In genomic region chr14:50831704-50832130, GRCh38 we compare ENCODE assay signal across 8 cellular contexts. TPM values are rescaled to one million over a fixed set of nuclear protein-coding genes. Genes with fewer than 3 reads are reported as not detected.
DNase-seq lines count a peak whose midpoint lies in the region; ATAC-seq and TF ChIP-seq lines count a peak whose summit lies in the region.

No MANE protein-coding gene starts in this region.

- intact Hi-C loops in heart right ventricle (cut with DNase I) (loop anchor here in 2 of 10 donors (1.0 to 5.0 kb wide), 2 partner anchors 39 kb away; no protein-coding TSS in a partner anchor), Right ventricle myocardium inferior (cut with DNase I) (loop anchor here (1.0 kb wide), 1 partner anchor 29 kb away; no protein-coding TSS in a partner anchor), tibial artery (cut with DNase I; ENCODE audit: low total_unique reads) (no loop called here)

- peak overlapping the region; percentile 86 to 99 (median 94) for H3K27ac ChIP-seq in heart right ventricle
- H3K27ac ChIP-seq in liver (ENCODE audit: low read depth in 1 of 2, low read length in 2 of 2), result peak overlapping the region; percentile 40 to 63
- peak overlapping the region; percentile 86 to 88 for H3K27ac ChIP-seq in tibial artery

- ATAC-seq in heart right ventricle (peak in 6 of 8 donors; percentile 1 to 49 (median 30)), Right ventricle myocardium inferior (no peak), HG03378 (IDR thresholded peaks at IDR 0.05; ENCODE audit: unreplicated experiment) (no peak), GM19467 (IDR thresholded peaks at IDR 0.05; ENCODE audit: unreplicated experiment) (no peak)

- H3K4me3 ChIP-seq in heart right ventricle (peak overlapping the region; percentile 75 to 99 (median 92)), liver (ENCODE audit: low read depth in 1 of 3, low read length in 3 of 3) (peak overlapping the region; percentile 30 to 96 (median 77)), tibial artery (peak overlapping the region; percentile 87 to 92)

- peak in 1 of 2 donors; percentile 14 for DNase-seq in heart right ventricle
- DNase-seq in Right ventricle myocardium inferior (ENCODE audit: missing footprints), result no peak
- peak; percentile 39 for DNase-seq in astrocyte of the hippocampus (ENCODE audit: low read depth, low spot score)
- DNase-seq in tibial artery, result no peak
- no peak for DNase-seq in stimulated activated CD8-positive, alpha-beta memory T cell treated with anti-CD3 and anti-CD28 coated beads, Interleukin-4, amount 100 ng/mL, for 48 hours

- no peaks in the 10 kb centered on the region for H3K27me3 ChIP-seq in heart right ventricle
- no peaks in the 10 kb centered on the region for H3K27me3 ChIP-seq in liver (ENCODE audit: control insufficient read depth in 4 of 4, insufficient read depth in 4 of 4, low read length in 3 of 4)
- no peaks in the 10 kb centered on the region for H3K27me3 ChIP-seq in tibial artery

- peak overlapping the region; percentile 25 to 42 for H3K9ac ChIP-seq in liver (ENCODE audit: low read depth in 1 of 2, low read length in 2 of 2)

- TF ChIP-seq RAD21 in liver (IDR thresholded peaks at IDR 0.05), result no peak

- no peak for TF ChIP-seq CTCF in heart right ventricle (IDR thresholded peaks at IDR 0.05)
- no peak for TF ChIP-seq CTCF in liver (IDR thresholded peaks at IDR 0.05; ENCODE audit: low read depth, low read length, missing input control)
- TF ChIP-seq CTCF in tibial artery (IDR thresholded peaks at IDR 0.05), result no peak

- H3K36me3 ChIP-seq in heart right ventricle (peaks cover 0 to 2% (median 0%) of the 10 kb centered on the region in 9 donors), liver (ENCODE audit: control insufficient read depth in 4 of 4, insufficient read depth in 3 of 4, low read depth in 1 of 4, low read length in 3 of 4) (no peaks in the 10 kb centered on the region), tibial artery (no peaks in the 10 kb centered on the region)

- 5 to 11% methylated on average over 11 of the region's 11 CpGs for WGBS in heart right ventricle, 2 donors
- 28% methylated on average over 11 of the region's 11 CpGs for WGBS in liver

- no peaks in the 10 kb centered on the region for H3K9me3 ChIP-seq in heart right ventricle
- H3K9me3 ChIP-seq in liver (ENCODE audit: control insufficient read depth in 4 of 4, low read length in 3 of 4), result no peaks in the 10 kb centered on the region
- no peaks in the 10 kb centered on the region for H3K9me3 ChIP-seq in tibial artery

- H3K4me1 ChIP-seq in heart right ventricle (peaks cover 0 to 38% (median 21%) of the 10 kb centered on the region in 9 donors), liver (ENCODE audit: control insufficient read depth in 4 of 4, insufficient read depth in 4 of 4, low read length in 3 of 4) (peaks cover 0 to 28% (median 12%) of the 10 kb centered on the region in 4 donors), tibial artery (peaks cover 4 to 18% (median 15%) of the 10 kb centered on the region in 4 donors)

TF ChIP-seq in liver, 16 proteins besides CTCF, POLR2A, EP300 and RAD21:
- TF ChIP-seq HNF4G (IDR thresholded peaks at IDR 0.05), result no peak
- no peak for TF ChIP-seq HNF4A (conservative IDR thresholded peaks at IDR 0.05)
- TF ChIP-seq GABPA (IDR thresholded peaks at IDR 0.05 in 1 of 2, conservative IDR thresholded peaks at IDR 0.05 in 1 of 2), result no peak
- no peak for TF ChIP-seq EGR1 (IDR thresholded peaks at IDR 0.05; ENCODE audit: low read depth in 2 of 2)
- no peak for TF ChIP-seq REST (IDR thresholded peaks at IDR 0.05)
- no peak for TF ChIP-seq FOXA1 (IDR thresholded peaks at IDR 0.05)
- no peak for TF ChIP-seq ATF3 (IDR thresholded peaks at IDR 0.05)
- no peak for TF ChIP-seq YY1 (IDR thresholded peaks at IDR 0.05)
- TF ChIP-seq MAX (IDR thresholded peaks at IDR 0.05), result no peak
- no peak for TF ChIP-seq TAF1 (conservative IDR thresholded peaks at IDR 0.05)
- TF ChIP-seq RXRA (IDR thresholded peaks at IDR 0.05), result no peak
- no peak for TF ChIP-seq SP1 (IDR thresholded peaks at IDR 0.05)
- no peak for TF ChIP-seq ZBTB33 (IDR thresholded peaks at IDR 0.05)
- no peak for TF ChIP-seq JUND (IDR thresholded peaks at IDR 0.05)
- TF ChIP-seq FOXA2 (IDR thresholded peaks at IDR 0.05), result no peak
TF ChIP-seq in liver: peak in this region for 0.

RNA-seq across cellular contexts. Expression of gene NIN, which starts 0.8 kb away (rescaled TPM):
- total RNA-seq in heart right ventricle, result 10 to 100 TPM; 20.2 to 38.7 (median 26.6) TPM
- polyA plus RNA-seq in heart right ventricle, result 10 to 100 TPM in 1 of 2 donors, 1 to 10 TPM in 1; 4.0 to 14.3 TPM
- 22.2 TPM for total RNA-seq in Right ventricle myocardium inferior
- total RNA-seq in liver, result 10 to 100 TPM in 1 of 2 donors, 1 to 10 TPM in 1; 6.0 to 11.1 TPM
- 1 to 10 TPM; 1.7 to 2.1 TPM for polyA plus RNA-seq in liver

RNA-seq across cellular contexts. Expression of gene ABHD12B, which starts 40.1 kb away (rescaled TPM):
- not detected for total RNA-seq in heart right ventricle
- not detected for polyA plus RNA-seq in heart right ventricle
- not detected for total RNA-seq in Right ventricle myocardium inferior
- under 1 TPM in 1 of 2 donors, not detected in 1; 0.09 TPM for total RNA-seq in liver
- polyA plus RNA-seq in liver, result under 1 TPM in 1 of 2 donors, not detected in 1; 0.58 TPM

Comparison
In these comparisons a context has a peak if more than half of its experiments do, and no peak if none do; other contexts are left out.
1. ATAC-seq: peak in heart right ventricle (6 of 8); none in Right ventricle myocardium inferior (single experiment), HG03378 (single experiment) and GM19467 (single experiment).
2. Peak in every context shown above with its lines, with median percentiles within 50 percentile points of each other: H3K27ac ChIP-seq and H3K4me3 ChIP-seq.